21 cellular contexts compared by ENCODE assay signal in the genomic region with DNA sequence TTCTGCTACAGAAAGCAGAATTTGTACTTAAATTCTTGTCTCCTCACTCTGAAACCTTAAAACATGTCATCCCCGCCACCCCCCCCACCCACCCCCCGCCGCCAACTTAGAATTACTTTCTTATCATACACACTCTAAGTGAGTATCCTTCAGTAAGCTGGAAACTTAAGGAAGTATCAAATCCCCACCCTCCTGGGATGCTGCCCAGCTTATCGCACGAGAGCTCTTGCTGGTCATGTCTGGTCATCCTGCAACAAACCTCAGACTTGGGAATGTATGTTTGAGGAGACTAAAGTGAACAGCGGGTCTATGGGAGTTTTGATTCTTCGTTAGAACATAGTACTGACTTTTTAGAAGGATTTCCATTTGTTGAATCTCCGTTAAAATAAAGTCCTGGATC.
DNase-seq lines count a peak whose midpoint lies in the region; ATAC-seq and TF ChIP-seq lines count a peak whose summit lies in the region.
"Had no signal": no experiment of that assay in that cellular context is flagged by ENCODE, and none has a peak within 500 bp of the region (broad histone marks: within the 10 kb centered on the region; RNA-seq: fewer than 3 reads in every experiment).

No MANE protein-coding gene starts in this region.

- peak overlapping the region; percentile 38; the same call in 1 of the 3 replicates for H2BK15ac ChIP-seq in IMR-90 (ENCODE audit: low read depth, low read length)
- no peak overlapping the region for H2BK15ac ChIP-seq in mesendoderm (replicated peaks; ENCODE audit: low read depth)

- H4K20me1 ChIP-seq in IMR-90 (ENCODE audit: insufficient read depth, low read length) (no peaks in the 10 kb centered on the region), fibroblast of lung (ENCODE audit: control insufficient read depth, extremely low read depth, insufficient read depth, low read length) (no peaks in the 10 kb centered on the region)

- H3K4me3 ChIP-seq in IMR-90 (ENCODE audit: insufficient read depth, low read depth, low read length) = no peak overlapping the region
- H3K4me3 ChIP-seq in fibroblast of lung (replicated peaks in 1 of 4; ENCODE audit: control extremely low read depth in 1 of 4, insufficient read depth in 1 of 4, low read depth in 3 of 4, low read length in 4 of 4) = no peak overlapping the region
- H3K4me3 ChIP-seq in left lung = no peak overlapping the region
- H3K4me3 ChIP-seq in mesendoderm (ENCODE audit: low read length) = no peak overlapping the region

- TF ChIP-seq POLR2A in IMR-90 (IDR thresholded peaks at IDR 0.05; ENCODE audit: low read depth, low read length) (no peak), GM18505 (IDR thresholded peaks at IDR 0.05; ENCODE audit: borderline replicate concordance, extremely low read depth, insufficient read depth, insufficient read length) (no peak)

- peak overlapping the region; percentile 74 for H2BK20ac ChIP-seq in IMR-90 (ENCODE audit: low read depth, low read length)

- H3K18ac ChIP-seq in IMR-90 (ENCODE audit: low read depth, low read length) (no peak overlapping the region), mesendoderm (ENCODE audit: low read length) (no peak overlapping the region)

- H3K9me3 ChIP-seq in IMR-90 (ENCODE audit: control insufficient read depth, insufficient read depth, low read length) (no peaks in the 10 kb centered on the region), fibroblast of lung (ENCODE audit: control insufficient read depth, insufficient read depth, low read depth, low read length) (no peaks in the 10 kb centered on the region), left lung (no peaks in the 10 kb centered on the region)
- H3K9me3 ChIP-seq: SK-N-SH had no signal

- H2BK5ac ChIP-seq in IMR-90 (ENCODE audit: low read depth, low read length, poor library complexity, severe bottlenecking) (no peak overlapping the region), mesendoderm (ENCODE audit: low read length) (no peak overlapping the region)

- H3K27ac ChIP-seq in IMR-90 (ENCODE audit: insufficient read depth, low read length) = no peak overlapping the region
- H3K27ac ChIP-seq in fibroblast of lung (ENCODE audit: insufficient read depth, low read length) = no peak overlapping the region
- no peak overlapping the region for H3K27ac ChIP-seq in left lung
- H3K27ac ChIP-seq in mesendoderm (ENCODE audit: low read depth, low read length) = no peak overlapping the region
- H3K27ac ChIP-seq: RWPE1 had no signal

- H4K5ac ChIP-seq in IMR-90 (ENCODE audit: low read depth, low read length) (no peak overlapping the region), mesendoderm (ENCODE audit: low read length) (no peak overlapping the region)

- no peaks in the 10 kb centered on the region; the same call in 1 of the 2 replicates for H3K4me1 ChIP-seq in IMR-90 (ENCODE audit: control insufficient read depth, insufficient read depth, low read length)
- no peaks in the 10 kb centered on the region for H3K4me1 ChIP-seq in fibroblast of lung (ENCODE audit: control insufficient read depth, extremely low read depth, insufficient read depth, low read length)
- peaks cover 3 to 13% of the 10 kb centered on the region in 2 donors for H3K4me1 ChIP-seq in left lung
- no peaks in the 10 kb centered on the region for H3K4me1 ChIP-seq in mesendoderm (ENCODE audit: control insufficient read depth, low read depth, low read length)

- TF ChIP-seq CTCF in IMR-90 (conservative IDR thresholded peaks at IDR 0.05; ENCODE audit: low read depth, low read length) (no peak), fibroblast of lung (conservative IDR thresholded peaks at IDR 0.05 in 1 of 2, IDR thresholded peaks at IDR 0.05 in 1 of 2; ENCODE audit: low read depth in 1 of 2, low read length in 2 of 2) (no peak), left lung (IDR thresholded peaks at IDR 0.05) (no peak)

- no peaks in the 10 kb centered on the region for H3K79me1 ChIP-seq in IMR-90 (ENCODE audit: low read depth in 1 of 2, low read length in 2 of 2)
- H3K79me1 ChIP-seq in mesendoderm (ENCODE audit: low read length) = no peaks in the 10 kb centered on the region

- in situ Hi-C loops in IMR-90 (cut with MboI; ENCODE audit: low sequenced_read_pairs) = no loop called here

- WGBS in IMR-90 (ENCODE audit: extremely low coverage in 2 of 2, insufficient read length in 1 of 2), 2 experiments = no CpG with 5 or more reads among the region's 8 CpGs
- no CpG with 5 or more reads among the region's 8 CpGs for WGBS in mesendoderm (ENCODE audit: extremely low coverage, insufficient coverage, low lambda C conversion rate)

- no peak for TF ChIP-seq RAD21 in IMR-90 (IDR thresholded peaks at IDR 0.05; ENCODE audit: low read length)

- no peak overlapping the region; the same call in 1 of the 2 replicates for H3K23ac ChIP-seq in IMR-90 (ENCODE audit: low read depth, low read length)
- no peak overlapping the region for H3K23ac ChIP-seq in mesendoderm (ENCODE audit: low read length)

- peak overlapping the region in 1 of 2 experiments; percentile 19; a peak in 1 of 4 replicates for H4K8ac ChIP-seq in IMR-90 (ENCODE audit: low read depth in 2 of 2, low read length in 2 of 2)
- H4K8ac ChIP-seq in mesendoderm (ENCODE audit: low read depth, low read length) = no peak overlapping the region

- POLR2A ChIA-PET in IMR-90 (lab: Charles Lee; ENCODE audit: unreplicated experiment) = no interaction called here

- intact Hi-C loops in IMR-90 (cut with micrococcal nuclease) (no loop called here), left lung (cut with DNase I) (no loop called here)

- DNase-seq in AG08395 (ENCODE audit: low spot score) = peak; percentile 4
- peak; percentile 80 for DNase-seq in IMR-90
- peak; percentile 25 to 45 for DNase-seq in fibroblast of lung (ENCODE audit: low read depth in 2 of 2)
- DNase-seq in left lung = no peak
- DNase-seq in mesendoderm = no peak
- DNase-seq: AML-193; C1 segment of cervical spinal cord; CD8-positive, alpha-beta T cell; DMS153; KG1; NCI-H1092 treated with DMSO at 0.1 percent for 48 hours; NCI-H146; NCI-H2029; NCI-H2227 treated with DMSO at 0.1 percent for 48 hours; NCI-H510A; NCI-H748 treated with DMSO at 0.1 percent for 48 hours; SIG-M5; SK-N-SH had no signal

- no peak overlapping the region for H2AK9ac ChIP-seq in IMR-90 (replicated peaks; ENCODE audit: low read depth, low read length, poor library complexity)

- H2AFZ ChIP-seq in IMR-90 (replicated peaks; ENCODE audit: low read length, poor library complexity) = peak overlapping the region; percentile 55
- H2AFZ ChIP-seq in fibroblast of lung (ENCODE audit: low read length) = no peak overlapping the region

- H3K9ac ChIP-seq in IMR-90 (ENCODE audit: low read depth, low read length) (no peak overlapping the region), fibroblast of lung (ENCODE audit: insufficient read depth, low read length) (no peak overlapping the region), mesendoderm (ENCODE audit: low read length) (no peak overlapping the region)
- H3K9ac ChIP-seq: SK-N-SH had no signal

- CTCF ChIA-PET in IMR-90 (lab: Yijun Ruan, JAX) = interaction anchor here (0.6 kb wide), 2 partner anchors 47 to 1594 kb away, joined by 3 read pairs; no protein-coding TSS in a partner anchor

- H3K14ac ChIP-seq in IMR-90 (replicated peaks; ENCODE audit: low read depth, low read length) = no peak overlapping the region

- H4K91ac ChIP-seq in IMR-90 (ENCODE audit: insufficient read depth, low read depth, low read length) = 0 out of 2 replicates have a peak overlapping the region, but pooled peaks have one; percentile 49

- 0 out of 2 replicates have a peak overlapping the region, but pooled peaks have one; percentile 8 for H2BK120ac ChIP-seq in IMR-90 (ENCODE audit: low read depth, low read length)
- no peak overlapping the region for H2BK120ac ChIP-seq in mesendoderm (ENCODE audit: low read depth, low read length)

- no peaks in the 10 kb centered on the region for H3K27me3 ChIP-seq in IMR-90 (ENCODE audit: control insufficient read depth, insufficient read depth, low read length)
- H3K27me3 ChIP-seq in fibroblast of lung (ENCODE audit: control insufficient read depth, insufficient read depth, low read length) = no peaks in the 10 kb centered on the region
- no peaks in the 10 kb centered on the region for H3K27me3 ChIP-seq in left lung
- no peaks in the 10 kb centered on the region for H3K27me3 ChIP-seq in mesendoderm (ENCODE audit: insufficient read depth, low read length, poor library complexity)

- no peaks in the 10 kb centered on the region for H3K36me3 ChIP-seq in IMR-90 (ENCODE audit: control insufficient read depth, insufficient read depth, low read length)
- H3K36me3 ChIP-seq in fibroblast of lung (ENCODE audit: control insufficient read depth, insufficient read depth, low read length) = no peaks in the 10 kb centered on the region
- no peaks in the 10 kb centered on the region for H3K36me3 ChIP-seq in left lung
- H3K36me3 ChIP-seq in mesendoderm (ENCODE audit: control insufficient read depth, insufficient read depth, low read length) = no peaks in the 10 kb centered on the region

- BruUV-seq in IMR-90 (replicated peaks; lab: Mats Ljungman, UMichigan) = no TSS peak

- H2AK5ac ChIP-seq in IMR-90 (ENCODE audit: low read depth, low read length) = no peak overlapping the region
- H2AK5ac ChIP-seq in mesendoderm (ENCODE audit: low read length) = no peak overlapping the region

- no peak overlapping the region for H3K56ac ChIP-seq in IMR-90 (ENCODE audit: extremely low read depth, insufficient read depth, low read length)
- no peak overlapping the region for H3K56ac ChIP-seq in mesendoderm (ENCODE audit: low read length)

- peak overlapping the region; percentile 16; the same call in 1 of the 2 replicates for H3K4me2 ChIP-seq in IMR-90 (ENCODE audit: low read depth, low read length)
- H3K4me2 ChIP-seq in fibroblast of lung (ENCODE audit: extremely low read depth, insufficient read depth, low read length) = no peak overlapping the region
- no peak overlapping the region for H3K4me2 ChIP-seq in mesendoderm (ENCODE audit: low read length)
- H3K4me2 ChIP-seq: SK-N-SH had no signal

- H3K4ac ChIP-seq in IMR-90 (ENCODE audit: low read depth, low read length) = no peak overlapping the region
- no peak overlapping the region for H3K4ac ChIP-seq in mesendoderm (ENCODE audit: low read depth, low read length)

- no peaks in the 10 kb centered on the region for H3K9me1 ChIP-seq in IMR-90 (ENCODE audit: insufficient read depth, low read length)

- H3K79me2 ChIP-seq in fibroblast of lung (ENCODE audit: control insufficient read depth, insufficient read depth, low read length) = no peaks in the 10 kb centered on the region
- H3K79me2 ChIP-seq in mesendoderm (ENCODE audit: control insufficient read depth, insufficient read depth, low read length) = no peaks in the 10 kb centered on the region

- ATAC-seq in IMR-90 (ENCODE audit: low read depth) = peak; percentile 90
- peak; percentile 52 for ATAC-seq in left lung
- no peak for ATAC-seq in GM18505 (IDR thresholded peaks at IDR 0.05; ENCODE audit: unreplicated experiment)
- ATAC-seq in HG02852 (IDR thresholded peaks at IDR 0.05; ENCODE audit: unreplicated experiment) = no peak
- ATAC-seq: CD8-positive, alpha-beta T cell had no signal

- dilution Hi-C loops in IMR-90 (cut with HindIII; ENCODE audit: low sequenced_read_pairs, unreplicated experiment) = no loop called here

TF ChIP-seq in IMR-90, 13 proteins besides CTCF, POLR2A, EP300 and RAD21 (continues in another document):
- TF ChIP-seq MAZ (IDR thresholded peaks at IDR 0.05; ENCODE audit: borderline replicate concordance, low read depth, low read length) = no peak
- no peak for TF ChIP-seq RFX5 (IDR thresholded peaks at IDR 0.05; ENCODE audit: low read depth, low read length)
- TF ChIP-seq NFE2L2 (IDR thresholded peaks at IDR 0.05; ENCODE audit: low read depth, low read length) = no peak

Comparison
In these comparisons a context has a peak if more than half of its experiments do, and no peak if none do; other contexts are left out.
1. DNase-seq: peak in AG08395 (single experiment), IMR-90 (single experiment) and fibroblast of lung (2 of 2); none in left lung (0 of 2) and mesendoderm (single experiment).
2. ATAC-seq: peak in IMR-90 (single experiment) and left lung (single experiment); none in GM18505 (single experiment) and HG02852 (single experiment).